ENCODE assay signal across 25 cellular contexts in genomic region chr14:38835874-38836273, GRCh38.
"Had no signal": no experiment of that assay in that cellular context is flagged by ENCODE, and none has a peak within 500 bp of the region (broad histone marks: within the 10 kb centered on the region; RNA-seq: fewer than 3 reads in every experiment).

No MANE protein-coding gene starts in this region.

- H3K9me3 Mint-ChIP-seq: memory B cell; natural killer cell treated with Interleukin-12 subunit alpha and Interleukin-12 subunit beta and Interleukin-15 and Interleukin-18, amount 100 ng/mL, for 72 hours; stimulated activated naive B cell treated with anti-CD40 and anti-IgM and Interleukin-4, amounts not matched to agents 10 μg/mL and 1 μg/mL and 100 μg/mL, for 72 hours; stimulated activated naive CD8-positive, alpha-beta T cell treated with anti-CD3 and anti-CD28 coated beads, Interleukin-15, Interleukin-2, amounts not matched to agents 100 ng/mL and 50 ng/mL, for 24 hours had no signal

- H3K27me3 ChIP-seq: left lung, pancreas, sigmoid colon, spleen, testis, thyroid gland, transverse colon, upper lobe of left lung, vagina had no signal

- H3K4me1 Mint-ChIP-seq: memory B cell; naive thymus-derived CD4-positive, alpha-beta T cell; stimulated activated naive B cell treated with anti-CD40 and anti-IgM and Interleukin-4, amounts not matched to agents 10 μg/mL and 1 μg/mL and 100 μg/mL, for 72 hours had no signal

- H3K36me3 ChIP-seq: left lung, pancreas, prostate gland, sigmoid colon, spleen, thyroid gland, transverse colon, upper lobe of left lung, vagina had no signal

- H3K9me3 ChIP-seq: left lung, mucosa of descending colon, pancreas, prostate gland, sigmoid colon, spleen, testis, thyroid gland, transverse colon, upper lobe of left lung, vagina had no signal

- FAIRE-seq: keratinocyte, pancreas, small intestine had no signal

- H3K4me3 ChIP-seq: left lung, mucosa of descending colon, pancreas, prostate gland, sigmoid colon, spleen, testis, thyroid gland, transverse colon, upper lobe of left lung, vagina had no signal

- H3K27me3 Mint-ChIP-seq: memory B cell; natural killer cell treated with Interleukin-12 subunit alpha and Interleukin-12 subunit beta and Interleukin-15 and Interleukin-18, amount 100 ng/mL, for 72 hours; stimulated activated naive CD8-positive, alpha-beta T cell treated with anti-CD3 and anti-CD28 coated beads, Interleukin-15, Interleukin-2, amounts not matched to agents 100 ng/mL and 50 ng/mL, for 24 hours had no signal

- H3K4me1 ChIP-seq: prostate gland, sigmoid colon, testis, thyroid gland, vagina had no signal

- H3K36me3 Mint-ChIP-seq: memory B cell; naive thymus-derived CD4-positive, alpha-beta T cell; natural killer cell treated with Interleukin-12 subunit alpha and Interleukin-12 subunit beta and Interleukin-15 and Interleukin-18, amount 100 ng/mL, for 72 hours; stimulated activated naive B cell treated with anti-CD40 and anti-IgM and Interleukin-4, amounts not matched to agents 10 μg/mL and 1 μg/mL and 100 μg/mL, for 72 hours had no signal

- H3K27ac ChIP-seq: left lung, pancreas, prostate gland, sigmoid colon, spleen, testis, thyroid gland, transverse colon, upper lobe of left lung, vagina had no signal

- ATAC-seq: left colon; left lung; mucosa of descending colon; naive thymus-derived CD4-positive, alpha-beta T cell; pancreas; stimulated activated naive B cell treated with anti-CD40 and anti-IgM and Interleukin-4, amounts not matched to agents 10 μg/mL and 1 μg/mL and 100 μg/mL, for 72 hours had no signal

- DNase-seq: hippocampal formation; left colon; midbrain; naive thymus-derived CD4-positive, alpha-beta T cell; nucleus accumbens; retina; sigmoid colon; small intestine; spleen; stimulated activated CD4-positive, alpha-beta T cell treated with anti-CD3 and anti-CD28 coated beads, Interleukin-4, amount 100 ng/mL, for 24 hours; stimulated activated naive B cell treated with anti-CD40 and anti-IgM and Interleukin-4, amounts not matched to agents 10 μg/mL and 1 μg/mL and 100 μg/mL, for 72 hours; substantia nigra; testis; thyroid gland; transverse colon had no signal

- H3K4me3 Mint-ChIP-seq: memory B cell; naive thymus-derived CD4-positive, alpha-beta T cell; natural killer cell treated with Interleukin-12 subunit alpha and Interleukin-12 subunit beta and Interleukin-15 and Interleukin-18, amount 100 ng/mL, for 72 hours; stimulated activated naive B cell treated with anti-CD40 and anti-IgM and Interleukin-4, amounts not matched to agents 10 μg/mL and 1 μg/mL and 100 μg/mL, for 72 hours; stimulated activated naive CD8-positive, alpha-beta T cell treated with anti-CD3 and anti-CD28 coated beads, Interleukin-15, Interleukin-2, amounts not matched to agents 100 ng/mL and 50 ng/mL, for 24 hours had no signal

- H3K27ac Mint-ChIP-seq: memory B cell; natural killer cell treated with Interleukin-12 subunit alpha and Interleukin-12 subunit beta and Interleukin-15 and Interleukin-18, amount 100 ng/mL, for 72 hours; stimulated activated naive B cell treated with anti-CD40 and anti-IgM and Interleukin-4, amounts not matched to agents 10 μg/mL and 1 μg/mL and 100 μg/mL, for 72 hours; stimulated activated naive CD8-positive, alpha-beta T cell treated with anti-CD3 and anti-CD28 coated beads, Interleukin-15, Interleukin-2, amounts not matched to agents 100 ng/mL and 50 ng/mL, for 24 hours had no signal
